9 cellular contexts compared by ENCODE assay signal in genomic region chr6:163782436-163783003, GRCh38.
DNase-seq lines count a peak whose midpoint lies in the region; ATAC-seq lines count a peak whose summit lies in the region.
"Had no signal": no experiment of that assay in that cellular context is flagged by ENCODE, and none has a peak within 500 bp of the region (broad histone marks: within the 10 kb centered on the region; RNA-seq: fewer than 3 reads in every experiment).

No MANE protein-coding gene starts in this region.

- no peaks in the 10 kb centered on the region for H3K4me1 ChIP-seq in mesendoderm (ENCODE audit: control insufficient read depth, low read depth, low read length)
- H3K4me1 ChIP-seq in Karpas-422 (ENCODE audit: low read length): no peaks in the 10 kb centered on the region

- no peak overlapping the region for H2BK120ac ChIP-seq in mesendoderm (ENCODE audit: low read depth, low read length)

- H3K4me3 ChIP-seq in mesendoderm (ENCODE audit: low read length) (no peak overlapping the region), Karpas-422 (ENCODE audit: low read length) (no peak overlapping the region)

- no peaks in the 10 kb centered on the region for H4K20me1 ChIP-seq in Karpas-422 (ENCODE audit: insufficient read depth, low read depth, low read length)

- DNase-seq in MV-4-11 (lab: John Stamatoyannopoulos, UW) (peak; percentile 87), mesendoderm (peak; percentile 27), Karpas-422 (no peak), NCI-H1436 treated with DMSO at 0.1 percent for 48 hours (lab: John Stamatoyannopoulos, UW) (no peak), GOT3 (lab: John Stamatoyannopoulos, UW) (no peak), dedifferentiated amniotic fluid mesenchymal stem cell (ENCODE audit: extremely low spot score) (no peak)
- DNase-seq: NCI-H345 had no signal

- H3K9ac ChIP-seq in mesendoderm (ENCODE audit: low read length) (no peak overlapping the region), Karpas-422 (ENCODE audit: low read length) (no peak overlapping the region)

- no CpG with 5 or more reads among the region's 7 CpGs for WGBS in mesendoderm (ENCODE audit: extremely low coverage, insufficient coverage, low lambda C conversion rate)

- no peak overlapping the region for H4K8ac ChIP-seq in mesendoderm (ENCODE audit: low read depth, low read length)

- no peak overlapping the region for H3K27ac ChIP-seq in mesendoderm (ENCODE audit: low read depth, low read length)
- no peak overlapping the region for H3K27ac ChIP-seq in Karpas-422 (ENCODE audit: low read length)

- no peak overlapping the region for H3K56ac ChIP-seq in mesendoderm (ENCODE audit: low read length)

- H2AK5ac ChIP-seq in mesendoderm (ENCODE audit: low read length): no peak overlapping the region

- H3K4me2 ChIP-seq in mesendoderm (ENCODE audit: low read length): no peak overlapping the region
- H3K4me2 ChIP-seq in Karpas-422 (ENCODE audit: low read depth, low read length, poor library complexity, severe bottlenecking): no peak overlapping the region

- no peak overlapping the region for H2BK15ac ChIP-seq in mesendoderm (replicated peaks; ENCODE audit: low read depth)

- H3K4ac ChIP-seq in mesendoderm (ENCODE audit: low read depth, low read length): no peak overlapping the region

- no peaks in the 10 kb centered on the region for H3K36me3 ChIP-seq in mesendoderm (ENCODE audit: control insufficient read depth, insufficient read depth, low read length)
- H3K36me3 ChIP-seq in Karpas-422 (ENCODE audit: insufficient read depth, low read length): no peaks in the 10 kb centered on the region

- no peak overlapping the region for H2BK5ac ChIP-seq in mesendoderm (ENCODE audit: low read length)

- H3K27me3 ChIP-seq in mesendoderm (ENCODE audit: insufficient read depth, low read length, poor library complexity): no peaks in the 10 kb centered on the region
- no peaks in the 10 kb centered on the region for H3K27me3 ChIP-seq in Karpas-422 (ENCODE audit: low read length)

- H4K5ac ChIP-seq in mesendoderm (ENCODE audit: low read length): no peak overlapping the region

- H3K79me1 ChIP-seq in mesendoderm (ENCODE audit: low read length): no peaks in the 10 kb centered on the region

- no peaks in the 10 kb centered on the region for H3K79me2 ChIP-seq in mesendoderm (ENCODE audit: control insufficient read depth, insufficient read depth, low read length)
- H3K79me2 ChIP-seq in Karpas-422 (ENCODE audit: low read length): no peaks in the 10 kb centered on the region

- H2AFZ ChIP-seq in Karpas-422 (ENCODE audit: low read length): no peak overlapping the region

- ATAC-seq in GM18867 (IDR thresholded peaks at IDR 0.05; ENCODE audit: unreplicated experiment) (peak; percentile 81), HG02642 (IDR thresholded peaks at IDR 0.05; ENCODE audit: poor library complexity, unreplicated experiment) (peak; percentile 84)

- no peak overlapping the region for H3K18ac ChIP-seq in mesendoderm (ENCODE audit: low read length)

- H3K9me2 ChIP-seq in Karpas-422 (replicated peaks; ENCODE audit: insufficient read depth, low read length): no peaks in the 10 kb centered on the region

- no peak overlapping the region for H3K23ac ChIP-seq in mesendoderm (ENCODE audit: low read length)

- peaks cover 6% of the 10 kb centered on the region; the same call in 1 of the 2 replicates for H3K9me3 ChIP-seq in Karpas-422 (ENCODE audit: low read length)

Comparison
In these comparisons a context has a peak if more than half of its experiments do, and no peak if none do; other contexts are left out.
1. DNase-seq: peak in MV-4-11 (single experiment) and mesendoderm (single experiment); none in Karpas-422 (single experiment), NCI-H1436 treated with DMSO at 0.1 percent for 48 hours (single experiment), GOT3 (single experiment) and dedifferentiated amniotic fluid mesenchymal stem cell (single experiment).